In genomic region chr12:91364591-91365184, GRCh38 we compare ENCODE assay signal across 19 cellular contexts.
"Had no signal": no experiment of that assay in that cellular context is flagged by ENCODE, and none has a peak within 500 bp of the region (broad histone marks: within the 10 kb centered on the region; RNA-seq: fewer than 3 reads in every experiment).

No MANE protein-coding gene starts in this region.

- H3K4me3 ChIP-seq: gastrocnemius medialis, heart right ventricle, pancreas, right lobe of liver, tibial artery, upper lobe of right lung, vagina had no signal

- H3K4me3 Mint-ChIP-seq: nephron; stimulated activated memory B cell treated with anti-CD40 and anti-IgM and Interleukin-4, amounts not matched to agents 10 μg/mL and 1 μg/mL and 100 μg/mL, for 72 hours; stimulated activated naive CD8-positive, alpha-beta T cell treated with anti-CD3 and anti-CD28 coated beads, Interleukin-15, Interleukin-2, amounts not matched to agents 100 ng/mL and 50 ng/mL, for 24 hours had no signal

- H3K27ac Mint-ChIP-seq: nephron; progenitor cell of endocrine pancreas; stimulated activated memory B cell treated with anti-CD40 and anti-IgM and Interleukin-4, amounts not matched to agents 10 μg/mL and 1 μg/mL and 100 μg/mL, for 72 hours; stimulated activated naive CD8-positive, alpha-beta T cell treated with anti-CD3 and anti-CD28 coated beads, Interleukin-15, Interleukin-2, amounts not matched to agents 100 ng/mL and 50 ng/mL, for 24 hours had no signal

- DNase-seq: dermis blood vessel endothelial cell; gastrocnemius medialis; heart right ventricle; hypothalamus; kidney glomerular epithelial cell; mesendoderm; naive B cell; occipital lobe; pancreas; right lobe of liver; stimulated activated CD4-positive, alpha-beta T cell treated with anti-CD3 and anti-CD28 coated beads, Interleukin-4, amount 100 ng/mL, for 1 hour; tibial artery; upper lobe of right lung had no signal

- H3K36me3 Mint-ChIP-seq: naive B cell; stimulated activated memory B cell treated with anti-CD40 and anti-IgM and Interleukin-4, amounts not matched to agents 10 μg/mL and 1 μg/mL and 100 μg/mL, for 72 hours had no signal

- H3K9me3 Mint-ChIP-seq: naive B cell; nephron; stimulated activated memory B cell treated with anti-CD40 and anti-IgM and Interleukin-4, amounts not matched to agents 10 μg/mL and 1 μg/mL and 100 μg/mL, for 72 hours; stimulated activated naive CD8-positive, alpha-beta T cell treated with anti-CD3 and anti-CD28 coated beads, Interleukin-15, Interleukin-2, amounts not matched to agents 100 ng/mL and 50 ng/mL, for 24 hours had no signal

- FAIRE-seq: islet of Langerhans, pancreas had no signal

- H3K27me3 Mint-ChIP-seq: progenitor cell of endocrine pancreas; stimulated activated memory B cell treated with anti-CD40 and anti-IgM and Interleukin-4, amounts not matched to agents 10 μg/mL and 1 μg/mL and 100 μg/mL, for 72 hours; stimulated activated naive CD8-positive, alpha-beta T cell treated with anti-CD3 and anti-CD28 coated beads, Interleukin-15, Interleukin-2, amounts not matched to agents 100 ng/mL and 50 ng/mL, for 24 hours had no signal
